In the genomic region with DNA sequence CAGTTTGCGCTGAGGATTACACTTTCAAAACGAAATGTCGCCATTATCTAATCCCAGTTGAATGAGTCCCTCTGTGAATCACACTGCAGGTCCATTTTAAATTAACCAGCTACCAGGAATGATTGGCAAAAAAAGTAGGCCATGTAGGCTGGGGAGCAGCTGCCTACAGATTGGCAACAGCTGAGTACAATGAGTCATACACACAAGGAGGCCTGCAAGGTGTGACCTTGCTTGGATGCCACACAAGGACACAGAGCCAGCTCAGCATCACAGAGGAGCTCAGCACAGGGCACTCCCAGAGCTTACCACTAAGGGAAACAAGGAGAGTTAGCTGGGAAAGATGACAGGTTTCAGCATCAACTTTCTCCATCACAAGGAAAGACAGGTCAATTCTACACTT, we compare ENCODE assay signal across 11 cellular contexts. TPM values are rescaled to one million over a fixed set of nuclear protein-coding genes. Genes with fewer than 3 reads are reported as not detected.
DNase-seq lines count a peak whose midpoint lies in the region; ATAC-seq lines count a peak whose summit lies in the region.
"Had no signal": no experiment of that assay in that cellular context is flagged by ENCODE, and none has a peak within 500 bp of the region (broad histone marks: within the 10 kb centered on the region; RNA-seq: fewer than 3 reads in every experiment).

No MANE protein-coding gene starts in this region.

- H3K36me3 ChIP-seq in CD4-positive, CD25-positive, alpha-beta regulatory T cell (ENCODE audit: control insufficient read depth, insufficient read depth, low read length) = no peaks in the 10 kb centered on the region
- no peaks in the 10 kb centered on the region for H3K36me3 ChIP-seq in mesenchymal stem cell (ENCODE audit: control insufficient read depth in 1 of 2, insufficient read depth in 2 of 2, low read depth in 1 of 2, low read length in 2 of 2)

- H3K79me1 ChIP-seq in mesenchymal stem cell (replicated peaks; ENCODE audit: low read length, poor library complexity, severe bottlenecking) = peaks cover 2% of the 10 kb centered on the region

- H2BK12ac ChIP-seq in mesenchymal stem cell (ENCODE audit: low read length in 2 of 2) = peak overlapping the region in 1 of 2 experiments; percentile 38

- no peak overlapping the region for H2AFZ ChIP-seq in mesenchymal stem cell (ENCODE audit: low read depth, low read length)

- H3K27me3 Mint-ChIP-seq in CD4-positive, CD25-positive, alpha-beta regulatory T cell = peaks cover 7% of the 10 kb centered on the region
- no peaks in the 10 kb centered on the region for H3K27me3 Mint-ChIP-seq in activated naive CD8-positive, alpha-beta T cell treated with anti-CD3 and anti-CD28 coated beads, Interleukin-2, amount 10 ng/mL, durations not matched to agents 7 days and 5 days

- H3K9me3 Mint-ChIP-seq in CD4-positive, CD25-positive, alpha-beta regulatory T cell = peaks cover 0 to 5% (median 0%) of the 10 kb centered on the region in 7 donors
- H3K9me3 Mint-ChIP-seq in activated naive CD8-positive, alpha-beta T cell treated with anti-CD3 and anti-CD28 coated beads, Interleukin-2, amount 10 ng/mL, durations not matched to agents 7 days and 5 days = no peaks in the 10 kb centered on the region

- H3K4me1 ChIP-seq in CD4-positive, CD25-positive, alpha-beta regulatory T cell (ENCODE audit: control insufficient read depth, insufficient read depth, low read length, poor library complexity, severe bottlenecking) = peaks cover 14% of the 10 kb centered on the region
- H3K4me1 ChIP-seq in mesenchymal stem cell (ENCODE audit: control insufficient read depth, insufficient read depth, low read depth, low read length) = peaks cover 7% of the 10 kb centered on the region

- H4K91ac ChIP-seq in mesenchymal stem cell (ENCODE audit: low read length) = no peak overlapping the region

- no peaks in the 10 kb centered on the region for H3K9me3 ChIP-seq in CD4-positive, CD25-positive, alpha-beta regulatory T cell (ENCODE audit: control insufficient read depth in 2 of 2, low read length in 2 of 2)
- no peaks in the 10 kb centered on the region for H3K9me3 ChIP-seq in mesenchymal stem cell (ENCODE audit: control insufficient read depth, low read length)

- no peak overlapping the region for H2BK15ac ChIP-seq in mesenchymal stem cell (ENCODE audit: low read depth, poor library complexity, severe bottlenecking)

- no peaks in the 10 kb centered on the region for H3K27me3 ChIP-seq in CD4-positive, CD25-positive, alpha-beta regulatory T cell (ENCODE audit: control insufficient read depth, insufficient read depth, low read length)
- no peaks in the 10 kb centered on the region for H3K27me3 ChIP-seq in mesenchymal stem cell (ENCODE audit: control insufficient read depth in 1 of 2, insufficient read depth in 1 of 2, low read length in 2 of 2)

- peak in 1 of 2 donors; percentile 49 for ATAC-seq in CD4-positive, CD25-positive, alpha-beta regulatory T cell (ENCODE audit: low read depth in 2 of 2)
- ATAC-seq in GM18511 (IDR thresholded peaks at IDR 0.05; ENCODE audit: unreplicated experiment) = peak; percentile 36
- peak; percentile 43 for ATAC-seq in activated naive CD8-positive, alpha-beta T cell treated with anti-CD3 and anti-CD28 coated beads, Interleukin-2, amount 10 ng/mL, durations not matched to agents 7 days and 5 days (ENCODE audit: low read depth)
- ATAC-seq in HG03159 (IDR thresholded peaks at IDR 0.05; ENCODE audit: unreplicated experiment) = no peak
- ATAC-seq: sciatic nerve had no signal

- H3K4me2 ChIP-seq in mesenchymal stem cell (ENCODE audit: low read length, poor library complexity, severe bottlenecking) = no peak overlapping the region

- no peak overlapping the region for H3K27ac ChIP-seq in CD4-positive, CD25-positive, alpha-beta regulatory T cell (ENCODE audit: insufficient read depth, low read length, poor library complexity, severe bottlenecking)
- H3K27ac ChIP-seq in mesenchymal stem cell (ENCODE audit: low read length, poor library complexity, severe bottlenecking) = peak overlapping the region; percentile 90

- H2BK5ac ChIP-seq in mesenchymal stem cell (ENCODE audit: low read depth, low read length, poor library complexity, severe bottlenecking) = peak overlapping the region; percentile 53

- H2AK5ac ChIP-seq in mesenchymal stem cell (ENCODE audit: low read length, severe bottlenecking) = peak overlapping the region; percentile 74

- H3K4ac ChIP-seq in mesenchymal stem cell (ENCODE audit: low read depth in 1 of 2, low read length in 2 of 2) = no peak overlapping the region

- H3K4me1 Mint-ChIP-seq in CD4-positive, CD25-positive, alpha-beta regulatory T cell = peaks cover 24 to 77% (median 45%) of the 10 kb centered on the region in 4 donors
- peaks cover 33% of the 10 kb centered on the region for H3K4me1 Mint-ChIP-seq in activated naive CD8-positive, alpha-beta T cell treated with anti-CD3 and anti-CD28 coated beads, Interleukin-2, amount 10 ng/mL, durations not matched to agents 7 days and 5 days

- H3K36me3 Mint-ChIP-seq in CD4-positive, CD25-positive, alpha-beta regulatory T cell = peaks cover 30% of the 10 kb centered on the region
- H3K36me3 Mint-ChIP-seq in activated naive CD8-positive, alpha-beta T cell treated with anti-CD3 and anti-CD28 coated beads, Interleukin-2, amount 10 ng/mL, durations not matched to agents 7 days and 5 days = peaks cover 41% of the 10 kb centered on the region

- H3K14ac ChIP-seq in mesenchymal stem cell (ENCODE audit: low read length in 2 of 2) = no peak overlapping the region

- POLR2A ChIA-PET in activated naive CD8-positive, alpha-beta T cell treated with anti-CD3 and anti-CD28 coated beads, Interleukin-2, amount 10 ng/mL, durations not matched to agents 7 days and 5 days (lab: Charles Lee) = interaction anchor here (0.6 to 1.3 kb wide), 3 partner anchors 29 to 262 kb away, joined by 3 to 5 read pairs (median 4); partner anchors contain the start of gene MED7

- H4K8ac ChIP-seq in mesenchymal stem cell (ENCODE audit: low read length) = no peak overlapping the region

- no peak overlapping the region for H2BK120ac ChIP-seq in mesenchymal stem cell (ENCODE audit: low read depth, low read length)

- no peak overlapping the region for H3K4me3 ChIP-seq in CD4-positive, CD25-positive, alpha-beta regulatory T cell (ENCODE audit: low read depth, low read length)
- no peak overlapping the region for H3K4me3 ChIP-seq in mesenchymal stem cell (ENCODE audit: insufficient read depth in 1 of 2, low read depth in 1 of 2, low read length in 2 of 2)

- peak overlapping the region in 3 of 4 donors; percentile 24 to 81 (median 34) for H3K4me3 Mint-ChIP-seq in CD4-positive, CD25-positive, alpha-beta regulatory T cell
- no peak overlapping the region for H3K4me3 Mint-ChIP-seq in activated naive CD8-positive, alpha-beta T cell treated with anti-CD3 and anti-CD28 coated beads, Interleukin-2, amount 10 ng/mL, durations not matched to agents 7 days and 5 days

- no peak for DNase-seq in CD4-positive, CD25-positive, alpha-beta regulatory T cell
- DNase-seq in activated naive CD8-positive, alpha-beta T cell treated with anti-CD3 and anti-CD28 coated beads, Interleukin-2, amount 10 ng/mL, durations not matched to agents 7 days and 5 days = no peak
- DNase-seq in mesenchymal stem cell (peak; percentile 30), ecto neural progenitor cell (ENCODE audit: low spot score) (no peak), D341Med (ENCODE audit: low spot score) (no peak), OCI-M2 (lab: John Stamatoyannopoulos, UW; ENCODE audit: unreplicated experiment) (no peak)
- DNase-seq: activated CD8-positive, alpha-beta memory T cell treated with anti-CD3 and anti-CD28 coated beads, Interleukin-2, amount 50 U/mL, for 48 hours had no signal

- H3K23ac ChIP-seq in mesenchymal stem cell (ENCODE audit: low read length in 2 of 2) = no peak overlapping the region

- no peak overlapping the region for H3K18ac ChIP-seq in mesenchymal stem cell (ENCODE audit: low read depth in 1 of 2, low read length in 2 of 2)

- H3K27ac Mint-ChIP-seq in CD4-positive, CD25-positive, alpha-beta regulatory T cell = peak overlapping the region; percentile 32 to 93 (median 89)
- peak overlapping the region; percentile 59 for H3K27ac Mint-ChIP-seq in activated naive CD8-positive, alpha-beta T cell treated with anti-CD3 and anti-CD28 coated beads, Interleukin-2, amount 10 ng/mL, durations not matched to agents 7 days and 5 days

- 94% methylated on average over 3 of the region's 3 CpGs for WGBS in mesenchymal stem cell

- H3K9ac ChIP-seq in mesenchymal stem cell (ENCODE audit: low read length) = no peak overlapping the region

RNA-seq across cellular contexts. Expression of gene HAVCR1, which starts 12.9 kb away (rescaled TPM):
- total RNA-seq in CD4-positive, CD25-positive, alpha-beta regulatory T cell = 7.9 TPM
- 1 to 10 TPM; 1.7 to 8.2 (median 3.7) TPM for polyA plus RNA-seq in CD4-positive, CD25-positive, alpha-beta regulatory T cell
- 1 to 10 TPM; 3.4 to 4.1 TPM for total RNA-seq in activated naive CD8-positive, alpha-beta T cell treated with anti-CD3 and anti-CD28 coated beads, Interleukin-2, amount 10 ng/mL, durations not matched to agents 7 days and 5 days
- polyA plus RNA-seq in mesenchymal stem cell (2013, experiment 1 of 2) = 0.14 TPM
- polyA plus RNA-seq in mesenchymal stem cell (2013, experiment 2 of 2) = not detected
- total RNA-seq: SK-MEL-5 had no signal
